Comparison of ENCODE assay signal across 5 cellular contexts in genomic region chr4:48164561-48164960, GRCh38. TPM values are rescaled to one million over a fixed set of nuclear protein-coding genes. Genes with fewer than 3 reads are reported as not detected.
DNase-seq lines count a peak whose midpoint lies in the region; ATAC-seq and TF ChIP-seq lines count a peak whose summit lies in the region.
"Not testable (repeated sequence)": the region's sequence is repeated elsewhere in the genome, so short reads cannot be mapped to it uniquely, and the experiment has no call there.
"Had no signal": no experiment of that assay in that cellular context is flagged by ENCODE, and none has a peak within 500 bp of the region (broad histone marks: within the 10 kb centered on the region; RNA-seq: fewer than 3 reads in every experiment).

No MANE protein-coding gene starts in this region.

- H3K4me3 ChIP-seq in left lung; trophoblast cell (ENCODE audit: low read depth, low read length): not testable (repeated sequence)

- not testable (repeated sequence) for H3K4me1 ChIP-seq in left lung; trophoblast cell (ENCODE audit: control insufficient read depth in 1 of 2, insufficient read depth in 2 of 2, low read length in 2 of 2)

- H3K4me1 Mint-ChIP-seq in stimulated activated naive B cell treated with anti-CD40 and anti-IgM and Interleukin-4, amounts not matched to agents 10 μg/mL and 1 μg/mL and 100 μg/mL, for 72 hours = peaks cover 15 to 20% of the 10 kb centered on the region in 2 donors

- H3K27me3 ChIP-seq in left lung; trophoblast cell (ENCODE audit: insufficient read depth, low read length): not testable (repeated sequence)

- not testable (repeated sequence) for H2BK5ac ChIP-seq in trophoblast cell (ENCODE audit: low read depth, low read length, poor library complexity)

- not testable (repeated sequence) for H2AFZ ChIP-seq in trophoblast cell (ENCODE audit: insufficient read depth, low read length, poor library complexity)

- H3K14ac ChIP-seq in trophoblast cell (ENCODE audit: low read length) = not testable (repeated sequence)

- not testable (repeated sequence) for H3K27ac ChIP-seq in left lung; trophoblast cell (ENCODE audit: low read depth, low read length)

- not testable (repeated sequence) for H3K9me3 Mint-ChIP-seq in stimulated activated naive B cell treated with anti-CD40 and anti-IgM and Interleukin-4, amounts not matched to agents 10 μg/mL and 1 μg/mL and 100 μg/mL, for 72 hours

- not testable (repeated sequence) for H4K91ac ChIP-seq in trophoblast cell (ENCODE audit: low read depth, low read length)

- not testable (repeated sequence) for H3K4ac ChIP-seq in trophoblast cell (ENCODE audit: low read depth, low read length)

- not testable (repeated sequence) for H3K4me3 Mint-ChIP-seq in stimulated activated naive B cell treated with anti-CD40 and anti-IgM and Interleukin-4, amounts not matched to agents 10 μg/mL and 1 μg/mL and 100 μg/mL, for 72 hours

- not testable (repeated sequence) for TF ChIP-seq CTCF in left lung (IDR thresholded peaks at IDR 0.05)

- H3K23ac ChIP-seq in trophoblast cell (ENCODE audit: low read length) = not testable (repeated sequence)

- H3K27me3 Mint-ChIP-seq in stimulated activated naive B cell treated with anti-CD40 and anti-IgM and Interleukin-4, amounts not matched to agents 10 μg/mL and 1 μg/mL and 100 μg/mL, for 72 hours = not testable (repeated sequence)

- H2BK12ac ChIP-seq in trophoblast cell (ENCODE audit: low read length) = not testable (repeated sequence)

- not testable (repeated sequence) for H2AK5ac ChIP-seq in trophoblast cell (ENCODE audit: low read length)

- intact Hi-C loops in left lung (cut with DNase I) = not testable (repeated sequence)

- not testable (repeated sequence) for H2BK120ac ChIP-seq in trophoblast cell (ENCODE audit: insufficient read depth, low read length, poor library complexity)

- not testable (repeated sequence) for H3K4me2 ChIP-seq in trophoblast cell (ENCODE audit: low read length)

- not testable (repeated sequence) for H3K18ac ChIP-seq in trophoblast cell (ENCODE audit: low read length)

- H3K79me1 ChIP-seq in trophoblast cell (ENCODE audit: low read length) = not testable (repeated sequence)

- not testable (repeated sequence) for DNase-seq in left lung; stimulated activated naive B cell treated with anti-CD40 and anti-IgM and Interleukin-4, amounts not matched to agents 10 μg/mL and 1 μg/mL and 100 μg/mL, for 72 hours
- peak; percentile 84 to 88 for DNase-seq in trophoblast cell

- H3K9ac ChIP-seq in trophoblast cell (ENCODE audit: low read length) = not testable (repeated sequence)

- not testable (repeated sequence) for H3K79me2 ChIP-seq in trophoblast cell (ENCODE audit: control insufficient read depth, insufficient read depth, low read length, poor library complexity)

- H3K27ac Mint-ChIP-seq in stimulated activated naive B cell treated with anti-CD40 and anti-IgM and Interleukin-4, amounts not matched to agents 10 μg/mL and 1 μg/mL and 100 μg/mL, for 72 hours = peak overlapping the region; percentile 73

- H4K8ac ChIP-seq in trophoblast cell (ENCODE audit: low read depth, low read length) = not testable (repeated sequence)

- not testable (repeated sequence) for H3K9me3 ChIP-seq in left lung; trophoblast cell (ENCODE audit: insufficient read depth, low read depth, low read length)

- ATAC-seq in left lung = peak; percentile 34
- not testable (repeated sequence) for ATAC-seq in stimulated activated naive B cell treated with anti-CD40 and anti-IgM and Interleukin-4, amounts not matched to agents 10 μg/mL and 1 μg/mL and 100 μg/mL, for 72 hours (replicated peaks)

- peaks cover 40 to 63% of the 10 kb centered on the region in 2 donors for H3K36me3 Mint-ChIP-seq in stimulated activated naive B cell treated with anti-CD40 and anti-IgM and Interleukin-4, amounts not matched to agents 10 μg/mL and 1 μg/mL and 100 μg/mL, for 72 hours

- WGBS in trophoblast cell (ENCODE audit: extremely low coverage, insufficient coverage, insufficient read length) = no CpG with 5 or more reads among the region's 9 CpGs

- H4K12ac ChIP-seq in trophoblast cell (ENCODE audit: low read depth, low read length) = not testable (repeated sequence)

- peaks cover 0 to 16% of the 10 kb centered on the region in 2 donors for H3K36me3 ChIP-seq in left lung
- H3K36me3 ChIP-seq in trophoblast cell (ENCODE audit: control insufficient read depth in 1 of 2, insufficient read depth in 2 of 2, low read length in 2 of 2) = not testable (repeated sequence)

RNA-seq across cellular contexts. Expression of gene TXK, which starts 30.5 kb away (rescaled TPM):
- total RNA-seq in left lung = 1 to 10 TPM; 2.4 to 3.0 TPM
- 0.34 and 0.43 TPM in 2 replicates for polyA plus RNA-seq in trophoblast cell (2013)
- total RNA-seq: A172 had no signal
- polyA plus RNA-seq: AG04450 had no signal
